Comparison of ENCODE assay signal across 1 cellular context in the genomic region with DNA sequence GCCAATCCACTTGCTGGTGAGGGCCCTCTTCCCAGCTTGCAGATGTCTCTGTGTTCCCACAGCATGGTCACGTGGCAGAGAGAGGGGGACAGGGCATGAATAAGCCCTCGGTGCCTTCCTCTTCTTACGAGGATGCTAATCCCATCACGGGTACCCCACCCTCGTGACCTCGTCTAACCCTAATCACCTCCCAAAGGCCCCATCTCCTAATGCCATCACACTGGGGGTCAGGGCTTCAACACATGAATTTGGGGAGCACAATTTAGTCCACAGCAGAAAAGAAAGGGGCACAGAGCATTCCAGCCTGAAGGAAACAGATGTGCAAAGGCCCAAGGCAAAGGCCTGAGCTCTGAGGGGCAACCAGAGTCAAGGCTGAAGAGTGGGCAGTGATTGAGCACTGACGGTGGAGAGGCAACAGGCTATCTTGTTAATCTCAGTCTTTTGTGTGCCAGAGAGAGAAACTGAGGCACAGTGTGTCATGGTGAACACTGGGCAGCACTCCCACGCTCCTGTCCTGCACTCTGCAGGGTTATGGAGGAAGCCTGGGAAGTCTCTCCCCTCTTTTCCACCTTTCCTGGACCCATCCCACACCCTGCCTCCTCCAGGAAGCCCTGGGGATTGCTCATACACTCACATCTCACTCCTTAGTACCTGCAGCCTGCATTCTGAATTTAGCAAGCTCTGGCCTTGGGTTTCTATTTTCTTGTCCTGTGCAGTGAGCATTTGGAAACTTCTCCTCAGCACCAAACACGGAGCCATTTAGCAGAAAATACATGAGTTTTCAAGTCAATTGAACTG.
TF ChIP-seq lines count a peak whose summit lies in the region.

No MANE protein-coding gene starts in this region.

TF ChIP-seq in GM12891, 5 proteins besides CTCF, POLR2A, EP300 and RAD21:
- TF ChIP-seq POLR2AphosphoS5 (IDR thresholded peaks at IDR 0.05; ENCODE audit: low read depth, low read length) (no peak), PAX5 (IDR thresholded peaks at IDR 0.05; ENCODE audit: insufficient read depth, low read length, severe bottlenecking) (no peak), SPI1 (IDR thresholded peaks at IDR 0.05; ENCODE audit: low read depth, low read length) (no peak), TAF1 (IDR thresholded peaks at IDR 0.05; ENCODE audit: low read depth, low read length) (no peak), POU2F2 (IDR thresholded peaks at IDR 0.05; ENCODE audit: low read depth, low read length) (no peak)
